ENCODE assay signal across 13 cellular contexts in the genomic region with DNA sequence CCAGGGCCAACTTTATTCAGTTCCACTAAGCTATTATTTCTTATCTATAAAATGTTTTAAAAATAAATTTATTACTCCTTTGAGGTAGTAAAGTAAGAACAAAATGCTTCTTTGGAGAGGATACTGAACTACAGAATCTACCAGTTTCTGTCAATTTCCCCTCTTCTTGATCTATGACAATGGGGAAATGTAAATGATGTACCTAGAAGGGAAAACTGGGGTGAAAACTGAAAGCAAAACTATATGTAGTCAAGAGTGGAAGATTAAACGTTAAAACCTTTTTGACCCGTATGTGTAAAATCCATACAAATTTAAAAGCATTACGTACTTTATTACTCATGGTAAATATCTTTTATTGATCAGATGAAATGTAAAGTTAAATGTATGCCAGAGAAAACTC.
DNase-seq lines count a peak whose midpoint lies in the region; ATAC-seq and TF ChIP-seq lines count a peak whose summit lies in the region.
"Had no signal": no experiment of that assay in that cellular context is flagged by ENCODE, and none has a peak within 500 bp of the region (broad histone marks: within the 10 kb centered on the region; RNA-seq: fewer than 3 reads in every experiment).

No MANE protein-coding gene starts in this region.

- no peak overlapping the region for H3K27ac Mint-ChIP-seq in activated CD8-positive, alpha-beta memory T cell treated with anti-CD3 and anti-CD28 coated beads, Interleukin-2, amount 10 ng/mL, durations not matched to agents 7 days and 5 days
- H3K27ac Mint-ChIP-seq in naive B cell (peak overlapping the region in 5 of 6 donors; percentile 33 to 84 (median 80)), GM23338 (no peak overlapping the region)

- H3K27me3 ChIP-seq in GM23338 (ENCODE audit: insufficient read depth): no peaks in the 10 kb centered on the region
- H3K27me3 ChIP-seq: gastroesophageal sphincter had no signal

- H3K9me3 Mint-ChIP-seq in activated CD8-positive, alpha-beta memory T cell treated with anti-CD3 and anti-CD28 coated beads, Interleukin-2, amount 10 ng/mL, durations not matched to agents 7 days and 5 days (ENCODE audit: low read depth): peaks cover 3% of the 10 kb centered on the region
- H3K9me3 Mint-ChIP-seq in naive B cell (peaks cover 0 to 3% (median 0%) of the 10 kb centered on the region in 7 donors), GM23338 (no peaks in the 10 kb centered on the region)

- no peak overlapping the region for H3K4me3 ChIP-seq in GM23338
- H3K4me3 ChIP-seq: A549, gastroesophageal sphincter, left ventricle myocardium inferior had no signal

- no peaks in the 10 kb centered on the region for H3K4me1 Mint-ChIP-seq in activated CD8-positive, alpha-beta memory T cell treated with anti-CD3 and anti-CD28 coated beads, Interleukin-2, amount 10 ng/mL, durations not matched to agents 7 days and 5 days
- H3K4me1 Mint-ChIP-seq in naive B cell (peaks cover 0 to 17% (median 3%) of the 10 kb centered on the region in 3 donors), GM23338 (peaks cover 12% of the 10 kb centered on the region)

- DNase-seq in activated CD8-positive, alpha-beta memory T cell treated with anti-CD3 and anti-CD28 coated beads, Interleukin-2, amount 10 ng/mL, durations not matched to agents 7 days and 5 days: no peak
- DNase-seq in activated CD8-positive, alpha-beta memory T cell treated with anti-CD3 and anti-CD28 coated beads, Interleukin-2, amount 50 U/mL, for 48 hours: no peak
- DNase-seq in naive B cell (peak; percentile 36), GM23338 (ENCODE audit: low spot score) (no peak), putamen (ENCODE audit: low spot score) (no peak), HUDEP-2 (lab: John Stamatoyannopoulos, UW; ENCODE audit: unreplicated experiment in 76 of 76) (no peak)
- DNase-seq: activated effector memory CD4-positive, alpha-beta T cell treated with anti-CD3 and anti-CD28 coated beads, Interleukin-2, amount 50 U/mL, for 16 hours; left ventricle myocardium inferior had no signal

- no peak overlapping the region for H3K4me2 ChIP-seq in GM23338
- H3K4me2 ChIP-seq: A549 had no signal

- H3K36me3 Mint-ChIP-seq in activated CD8-positive, alpha-beta memory T cell treated with anti-CD3 and anti-CD28 coated beads, Interleukin-2, amount 10 ng/mL, durations not matched to agents 7 days and 5 days: no peaks in the 10 kb centered on the region
- H3K36me3 Mint-ChIP-seq in naive B cell (no peaks in the 10 kb centered on the region), GM23338 (ENCODE audit: low read depth) (no peaks in the 10 kb centered on the region)

- H3K36me3 ChIP-seq in GM23338 (ENCODE audit: insufficient read depth): no peaks in the 10 kb centered on the region
- H3K36me3 ChIP-seq: gastroesophageal sphincter, left ventricle myocardium inferior had no signal

- no peaks in the 10 kb centered on the region for H3K27me3 Mint-ChIP-seq in activated CD8-positive, alpha-beta memory T cell treated with anti-CD3 and anti-CD28 coated beads, Interleukin-2, amount 10 ng/mL, durations not matched to agents 7 days and 5 days
- H3K27me3 Mint-ChIP-seq in naive B cell (no peaks in the 10 kb centered on the region), GM23338 (ENCODE audit: insufficient read depth, low read depth, poor library complexity) (no peaks in the 10 kb centered on the region)

- peak overlapping the region; percentile 60 for H3K4me3 Mint-ChIP-seq in activated CD8-positive, alpha-beta memory T cell treated with anti-CD3 and anti-CD28 coated beads, Interleukin-2, amount 10 ng/mL, durations not matched to agents 7 days and 5 days
- H3K4me3 Mint-ChIP-seq in naive B cell: peak overlapping the region; percentile 49 to 91 (median 76)
- H3K4me3 Mint-ChIP-seq in GM23338: no peak overlapping the region

- peaks cover 10% of the 10 kb centered on the region; the same call in 1 of the 2 replicates for H3K4me1 ChIP-seq in GM23338 (ENCODE audit: insufficient read depth)
- H3K4me1 ChIP-seq: A549, gastroesophageal sphincter, left ventricle myocardium inferior, parathyroid adenoma had no signal

- CTCF ChIA-PET in activated CD8-positive, alpha-beta memory T cell treated with anti-CD3 and anti-CD28 coated beads, Interleukin-2, amount 10 ng/mL, durations not matched to agents 7 days and 5 days (lab: Charles Lee): no interaction called here

- H3K9me2 ChIP-seq in GM23338 (ENCODE audit: insufficient read depth): no peaks in the 10 kb centered on the region

- no peaks in the 10 kb centered on the region for H4K20me1 ChIP-seq in GM23338 (replicated peaks; ENCODE audit: insufficient read depth)

- TF ChIP-seq CTCF in GM23338 (conservative IDR thresholded peaks at IDR 0.05; ENCODE audit: low read depth in 2 of 2): no peak

- H3F3A ChIP-seq in GM23338 (replicated peaks; ENCODE audit: low read depth): no peaks in the 10 kb centered on the region

- no peak for ATAC-seq in activated CD8-positive, alpha-beta memory T cell treated with anti-CD3 and anti-CD28 coated beads, Interleukin-2, amount 10 ng/mL, durations not matched to agents 7 days and 5 days
- ATAC-seq in GM21529 (IDR thresholded peaks at IDR 0.05; ENCODE audit: unreplicated experiment) (peak; percentile 93), HG03139 (IDR thresholded peaks at IDR 0.05; ENCODE audit: unreplicated experiment) (peak; percentile 91), naive B cell (ENCODE audit: low read depth in 2 of 2) (peak; percentile 86 to 91), GM23338 (no peak)
- ATAC-seq: A549, gastroesophageal sphincter had no signal

- H2AFZ ChIP-seq in GM23338: no peak overlapping the region
- H2AFZ ChIP-seq: parathyroid adenoma had no signal

- H3K79me2 ChIP-seq in GM23338 (replicated peaks; ENCODE audit: insufficient read depth): no peaks in the 10 kb centered on the region
- H3K79me2 ChIP-seq: parathyroid adenoma had no signal

- no peak overlapping the region for H3K27ac ChIP-seq in GM23338 (ENCODE audit: low read depth)
- H3K27ac ChIP-seq: A549, gastroesophageal sphincter, left ventricle myocardium inferior, parathyroid adenoma had no signal

TF ChIP-seq in GM23338, 12 proteins besides CTCF, POLR2A, EP300 and RAD21:
- no peak for TF ChIP-seq CREB1 (CRISPR knock-in tag; IDR thresholded peaks at IDR 0.05; ENCODE audit: low read depth)
- no peak for TF ChIP-seq ZNF114 (CRISPR knock-in tag; IDR thresholded peaks at IDR 0.05)
- no peak for TF ChIP-seq EZH2 (IDR thresholded peaks at IDR 0.05; ENCODE audit: low read depth, unreplicated experiment)
- TF ChIP-seq JUNB (IDR thresholded peaks at IDR 0.05; ENCODE audit: unreplicated experiment): no peak
- TF ChIP-seq POLR2AphosphoS5 (IDR thresholded peaks at IDR 0.05; ENCODE audit: low read depth): no peak
- no peak for TF ChIP-seq ZNF462 (CRISPR knock-in tag; IDR thresholded peaks at IDR 0.05)

Comparison
In these comparisons a context has a peak if more than half of its experiments do, and no peak if none do; other contexts are left out.
1. ATAC-seq: peak in GM21529 (single experiment), HG03139 (single experiment) and naive B cell (2 of 2); none in activated CD8-positive, alpha-beta memory T cell treated with anti-CD3 and anti-CD28 coated beads, Interleukin-2, amount 10 ng/mL, durations not matched to agents 7 days and 5 days (single experiment) and GM23338 (single experiment).
2. H3K27ac Mint-ChIP-seq: peak in naive B cell (5 of 6); none in activated CD8-positive, alpha-beta memory T cell treated with anti-CD3 and anti-CD28 coated beads, Interleukin-2, amount 10 ng/mL, durations not matched to agents 7 days and 5 days (single experiment) and GM23338 (single experiment).